In the genomic region with DNA sequence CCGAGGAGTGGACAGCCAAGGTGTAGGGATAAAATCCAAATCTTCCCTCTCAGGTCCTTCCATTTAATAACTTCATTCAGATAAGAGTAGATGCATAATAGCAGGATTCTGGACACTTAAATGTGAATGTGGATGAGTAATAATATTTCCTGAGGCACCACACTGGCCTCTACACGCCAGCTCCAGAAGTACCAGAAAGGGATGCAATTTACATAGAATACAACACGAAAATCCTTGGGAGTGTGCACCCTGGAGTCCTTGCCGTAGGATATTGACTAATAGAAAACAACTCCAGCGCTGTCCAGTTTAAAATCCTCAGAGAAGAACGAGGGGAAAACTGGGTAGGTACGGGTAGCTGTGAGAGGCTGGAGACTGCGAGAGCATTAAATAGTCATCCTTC, we compare ENCODE assay signal across 1 cellular context.
TF ChIP-seq lines count a peak whose summit lies in the region.

No MANE protein-coding gene starts in this region.

TF ChIP-seq in HepG2, 621 proteins besides CTCF, POLR2A, EP300 and RAD21:
- TF ChIP-seq, protein P1, sequence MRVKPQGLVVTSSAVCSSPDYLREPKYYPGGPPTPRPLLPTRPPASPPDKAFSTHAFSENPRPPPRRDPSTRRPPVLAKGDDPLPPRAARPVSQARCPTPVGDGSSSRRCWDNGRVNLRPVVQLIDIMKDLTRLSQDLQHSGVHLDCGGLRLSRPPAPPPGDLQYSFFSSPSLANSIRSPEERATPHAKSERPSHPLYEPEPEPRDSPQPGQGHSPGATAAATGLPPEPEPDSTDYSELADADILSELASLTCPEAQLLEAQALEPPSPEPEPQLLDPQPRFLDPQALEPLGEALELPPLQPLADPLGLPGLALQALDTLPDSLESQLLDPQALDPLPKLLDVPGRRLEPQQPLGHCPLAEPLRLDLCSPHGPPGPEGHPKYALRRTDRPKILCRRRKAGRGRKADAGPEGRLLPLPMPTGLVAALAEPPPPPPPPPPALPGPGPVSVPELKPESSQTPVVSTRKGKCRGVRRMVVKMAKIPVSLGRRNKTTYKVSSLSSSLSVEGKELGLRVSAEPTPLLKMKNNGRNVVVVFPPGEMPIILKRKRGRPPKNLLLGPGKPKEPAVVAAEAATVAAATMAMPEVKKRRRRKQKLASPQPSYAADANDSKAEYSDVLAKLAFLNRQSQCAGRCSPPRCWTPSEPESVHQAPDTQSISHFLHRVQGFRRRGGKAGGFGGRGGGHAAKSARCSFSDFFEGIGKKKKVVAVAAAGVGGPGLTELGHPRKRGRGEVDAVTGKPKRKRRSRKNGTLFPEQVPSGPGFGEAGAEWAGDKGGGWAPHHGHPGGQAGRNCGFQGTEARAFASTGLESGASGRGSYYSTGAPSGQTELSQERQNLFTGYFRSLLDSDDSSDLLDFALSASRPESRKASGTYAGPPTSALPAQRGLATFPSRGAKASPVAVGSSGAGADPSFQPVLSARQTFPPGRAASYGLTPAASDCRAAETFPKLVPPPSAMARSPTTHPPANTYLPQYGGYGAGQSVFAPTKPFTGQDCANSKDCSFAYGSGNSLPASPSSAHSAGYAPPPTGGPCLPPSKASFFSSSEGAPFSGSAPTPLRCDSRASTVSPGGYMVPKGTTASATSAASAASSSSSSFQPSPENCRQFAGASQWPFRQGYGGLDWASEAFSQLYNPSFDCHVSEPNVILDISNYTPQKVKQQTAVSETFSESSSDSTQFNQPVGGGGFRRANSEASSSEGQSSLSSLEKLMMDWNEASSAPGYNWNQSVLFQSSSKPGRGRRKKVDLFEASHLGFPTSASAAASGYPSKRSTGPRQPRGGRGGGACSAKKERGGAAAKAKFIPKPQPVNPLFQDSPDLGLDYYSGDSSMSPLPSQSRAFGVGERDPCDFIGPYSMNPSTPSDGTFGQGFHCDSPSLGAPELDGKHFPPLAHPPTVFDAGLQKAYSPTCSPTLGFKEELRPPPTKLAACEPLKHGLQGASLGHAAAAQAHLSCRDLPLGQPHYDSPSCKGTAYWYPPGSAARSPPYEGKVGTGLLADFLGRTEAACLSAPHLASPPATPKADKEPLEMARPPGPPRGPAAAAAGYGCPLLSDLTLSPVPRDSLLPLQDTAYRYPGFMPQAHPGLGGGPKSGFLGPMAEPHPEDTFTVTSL (CRISPR knock-in tag; IDR thresholded peaks at IDR 0.05; ENCODE audit: borderline replicate concordance), result no peak
- TF ChIP-seq, protein P2, sequence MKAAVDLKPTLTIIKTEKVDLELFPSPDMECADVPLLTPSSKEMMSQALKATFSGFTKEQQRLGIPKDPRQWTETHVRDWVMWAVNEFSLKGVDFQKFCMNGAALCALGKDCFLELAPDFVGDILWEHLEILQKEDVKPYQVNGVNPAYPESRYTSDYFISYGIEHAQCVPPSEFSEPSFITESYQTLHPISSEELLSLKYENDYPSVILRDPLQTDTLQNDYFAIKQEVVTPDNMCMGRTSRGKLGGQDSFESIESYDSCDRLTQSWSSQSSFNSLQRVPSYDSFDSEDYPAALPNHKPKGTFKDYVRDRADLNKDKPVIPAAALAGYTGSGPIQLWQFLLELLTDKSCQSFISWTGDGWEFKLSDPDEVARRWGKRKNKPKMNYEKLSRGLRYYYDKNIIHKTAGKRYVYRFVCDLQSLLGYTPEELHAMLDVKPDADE (CRISPR knock-in tag; IDR thresholded peaks at IDR 0.05), result no peak
- TF ChIP-seq ZNF468 (CRISPR knock-in tag; IDR thresholded peaks at IDR 0.05) (no peak), ZNF317 (CRISPR knock-in tag; IDR thresholded peaks at IDR 0.05) (no peak)
- TF ChIP-seq, protein P3, sequence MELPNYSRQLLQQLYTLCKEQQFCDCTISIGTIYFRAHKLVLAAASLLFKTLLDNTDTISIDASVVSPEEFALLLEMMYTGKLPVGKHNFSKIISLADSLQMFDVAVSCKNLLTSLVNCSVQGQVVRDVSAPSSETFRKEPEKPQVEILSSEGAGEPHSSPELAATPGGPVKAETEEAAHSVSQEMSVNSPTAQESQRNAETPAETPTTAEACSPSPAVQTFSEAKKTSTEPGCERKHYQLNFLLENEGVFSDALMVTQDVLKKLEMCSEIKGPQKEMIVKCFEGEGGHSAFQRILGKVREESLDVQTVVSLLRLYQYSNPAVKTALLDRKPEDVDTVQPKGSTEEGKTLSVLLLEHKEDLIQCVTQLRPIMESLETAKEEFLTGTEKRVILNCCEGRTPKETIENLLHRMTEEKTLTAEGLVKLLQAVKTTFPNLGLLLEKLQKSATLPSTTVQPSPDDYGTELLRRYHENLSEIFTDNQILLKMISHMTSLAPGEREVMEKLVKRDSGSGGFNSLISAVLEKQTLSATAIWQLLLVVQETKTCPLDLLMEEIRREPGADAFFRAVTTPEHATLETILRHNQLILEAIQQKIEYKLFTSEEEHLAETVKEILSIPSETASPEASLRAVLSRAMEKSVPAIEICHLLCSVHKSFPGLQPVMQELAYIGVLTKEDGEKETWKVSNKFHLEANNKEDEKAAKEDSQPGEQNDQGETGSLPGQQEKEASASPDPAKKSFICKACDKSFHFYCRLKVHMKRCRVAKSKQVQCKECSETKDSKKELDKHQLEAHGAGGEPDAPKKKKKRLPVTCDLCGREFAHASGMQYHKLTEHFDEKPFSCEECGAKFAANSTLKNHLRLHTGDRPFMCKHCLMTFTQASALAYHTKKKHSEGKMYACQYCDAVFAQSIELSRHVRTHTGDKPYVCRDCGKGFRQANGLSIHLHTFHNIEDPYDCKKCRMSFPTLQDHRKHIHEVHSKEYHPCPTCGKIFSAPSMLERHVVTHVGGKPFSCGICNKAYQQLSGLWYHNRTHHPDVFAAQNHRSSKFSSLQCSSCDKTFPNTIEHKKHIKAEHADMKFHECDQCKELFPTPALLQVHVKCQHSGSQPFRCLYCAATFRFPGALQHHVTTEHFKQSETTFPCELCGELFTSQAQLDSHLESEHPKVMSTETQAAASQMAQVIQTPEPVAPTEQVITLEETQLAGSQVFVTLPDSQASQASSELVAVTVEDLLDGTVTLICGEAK (IDR thresholded peaks at IDR 0.05), result no peak
- TF ChIP-seq, protein P3 (CRISPR knock-in tag; IDR thresholded peaks at IDR 0.05), result no peak
- TF ChIP-seq, protein P4, sequence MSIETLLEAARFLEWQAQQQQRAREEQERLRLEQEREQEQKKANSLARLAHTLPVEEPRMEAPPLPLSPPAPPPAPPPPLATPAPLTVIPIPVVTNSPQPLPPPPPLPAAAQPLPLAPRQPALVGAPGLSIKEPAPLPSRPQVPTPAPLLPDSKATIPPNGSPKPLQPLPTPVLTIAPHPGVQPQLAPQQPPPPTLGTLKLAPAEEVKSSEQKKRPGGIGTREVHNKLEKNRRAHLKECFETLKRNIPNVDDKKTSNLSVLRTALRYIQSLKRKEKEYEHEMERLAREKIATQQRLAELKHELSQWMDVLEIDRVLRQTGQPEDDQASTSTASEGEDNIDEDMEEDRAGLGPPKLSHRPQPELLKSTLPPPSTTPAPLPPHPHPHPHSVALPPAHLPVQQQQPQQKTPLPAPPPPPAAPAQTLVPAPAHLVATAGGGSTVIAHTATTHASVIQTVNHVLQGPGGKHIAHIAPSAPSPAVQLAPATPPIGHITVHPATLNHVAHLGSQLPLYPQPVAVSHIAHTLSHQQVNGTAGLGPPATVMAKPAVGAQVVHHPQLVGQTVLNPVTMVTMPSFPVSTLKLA (IDR thresholded peaks at IDR 0.05), result no peak
- TF ChIP-seq, protein P5, sequence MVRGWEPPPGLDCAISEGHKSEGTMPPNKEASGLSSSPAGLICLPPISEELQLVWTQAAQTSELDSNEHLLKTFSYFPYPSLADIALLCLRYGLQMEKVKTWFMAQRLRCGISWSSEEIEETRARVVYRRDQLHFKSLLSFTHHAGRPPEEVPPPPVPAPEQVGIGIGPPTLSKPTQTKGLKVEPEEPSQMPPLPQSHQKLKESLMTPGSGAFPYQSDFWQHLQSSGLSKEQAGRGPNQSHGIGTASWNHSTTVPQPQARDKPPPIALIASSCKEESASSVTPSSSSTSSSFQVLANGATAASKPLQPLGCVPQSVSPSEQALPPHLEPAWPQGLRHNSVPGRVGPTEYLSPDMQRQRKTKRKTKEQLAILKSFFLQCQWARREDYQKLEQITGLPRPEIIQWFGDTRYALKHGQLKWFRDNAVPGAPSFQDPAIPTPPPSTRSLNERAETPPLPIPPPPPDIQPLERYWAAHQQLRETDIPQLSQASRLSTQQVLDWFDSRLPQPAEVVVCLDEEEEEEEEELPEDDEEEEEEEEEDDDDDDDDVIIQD (CRISPR knock-in tag; IDR thresholded peaks at IDR 0.05; ENCODE audit: low read depth), result no peak
- TF ChIP-seq, protein P6, sequence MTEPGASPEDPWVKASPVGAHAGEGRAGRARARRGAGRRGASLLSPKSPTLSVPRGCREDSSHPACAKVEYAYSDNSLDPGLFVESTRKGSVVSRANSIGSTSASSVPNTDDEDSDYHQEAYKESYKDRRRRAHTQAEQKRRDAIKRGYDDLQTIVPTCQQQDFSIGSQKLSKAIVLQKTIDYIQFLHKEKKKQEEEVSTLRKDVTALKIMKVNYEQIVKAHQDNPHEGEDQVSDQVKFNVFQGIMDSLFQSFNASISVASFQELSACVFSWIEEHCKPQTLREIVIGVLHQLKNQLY (CRISPR knock-in tag; IDR thresholded peaks at IDR 0.05), result no peak
- TF ChIP-seq, protein P7, sequence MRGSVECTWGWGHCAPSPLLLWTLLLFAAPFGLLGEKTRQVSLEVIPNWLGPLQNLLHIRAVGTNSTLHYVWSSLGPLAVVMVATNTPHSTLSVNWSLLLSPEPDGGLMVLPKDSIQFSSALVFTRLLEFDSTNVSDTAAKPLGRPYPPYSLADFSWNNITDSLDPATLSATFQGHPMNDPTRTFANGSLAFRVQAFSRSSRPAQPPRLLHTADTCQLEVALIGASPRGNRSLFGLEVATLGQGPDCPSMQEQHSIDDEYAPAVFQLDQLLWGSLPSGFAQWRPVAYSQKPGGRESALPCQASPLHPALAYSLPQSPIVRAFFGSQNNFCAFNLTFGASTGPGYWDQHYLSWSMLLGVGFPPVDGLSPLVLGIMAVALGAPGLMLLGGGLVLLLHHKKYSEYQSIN (CRISPR knock-in tag; IDR thresholded peaks at IDR 0.05; ENCODE audit: borderline replicate concordance), result no peak
